ENCODE assay signal across 15 cellular contexts in genomic region chr3:122271246-122271898, GRCh38. TPM values are rescaled to one million over a fixed set of nuclear protein-coding genes. Genes with fewer than 3 reads are reported as not detected.
DNase-seq lines count a peak whose midpoint lies in the region; ATAC-seq and TF ChIP-seq lines count a peak whose summit lies in the region.
"Had no signal": no experiment of that assay in that cellular context is flagged by ENCODE, and none has a peak within 500 bp of the region (broad histone marks: within the 10 kb centered on the region; RNA-seq: fewer than 3 reads in every experiment).

No MANE protein-coding gene starts in this region.

- H3K27me3 ChIP-seq in mammary epithelial cell (ENCODE audit: insufficient read depth, low read length) = no peaks in the 10 kb centered on the region
- no peaks in the 10 kb centered on the region for H3K27me3 ChIP-seq in thymus (ENCODE audit: control insufficient read depth, insufficient read depth)
- H3K27me3 ChIP-seq: Peyer's patch, upper lobe of left lung had no signal

- no peak overlapping the region for H3K4me3 Mint-ChIP-seq in MCF 10A (ENCODE audit: unreplicated experiment)
- no peak overlapping the region for H3K4me3 Mint-ChIP-seq in activated CD4-positive, alpha-beta memory T cell treated with anti-CD3 and anti-CD28 coated beads for 36 hours

- ATAC-seq in activated naive CD4-positive, alpha-beta T cell treated with anti-CD3 and anti-CD28 coated beads, Interleukin-2, amount 50 U/mL, for 72 hours = peak; percentile 34 to 90
- ATAC-seq: left colon had no signal

- H3K9me3 Mint-ChIP-seq in MCF 10A (ENCODE audit: unreplicated experiment) = no peaks in the 10 kb centered on the region
- peaks cover 4 to 6% of the 10 kb centered on the region in 2 donors for H3K9me3 Mint-ChIP-seq in activated naive CD4-positive, alpha-beta T cell treated with anti-CD3 and anti-CD28 coated beads, Interleukin-2, amount 50 U/mL, for 72 hours
- no peaks in the 10 kb centered on the region for H3K9me3 Mint-ChIP-seq in activated CD4-positive, alpha-beta memory T cell treated with anti-CD3 and anti-CD28 coated beads for 36 hours

- no peaks in the 10 kb centered on the region for H4K20me1 ChIP-seq in mammary epithelial cell (ENCODE audit: insufficient read depth, low read length)

- H3K79me2 ChIP-seq in mammary epithelial cell (ENCODE audit: insufficient read depth, low read length) = no peaks in the 10 kb centered on the region

- no peak overlapping the region for H3K4me3 ChIP-seq in mammary epithelial cell (replicated peaks in 1 of 3; ENCODE audit: insufficient read depth in 1 of 3, low read depth in 2 of 3, low read length in 3 of 3)
- no peak overlapping the region for H3K4me3 ChIP-seq in thymus (ENCODE audit: low read length)
- H3K4me3 ChIP-seq: Peyer's patch, upper lobe of left lung had no signal

- no peaks in the 10 kb centered on the region for H3K36me3 ChIP-seq in mammary epithelial cell (ENCODE audit: insufficient read depth, low read length)
- no peaks in the 10 kb centered on the region for H3K36me3 ChIP-seq in thymus (ENCODE audit: control insufficient read depth, insufficient read depth)
- H3K36me3 ChIP-seq: Peyer's patch, upper lobe of left lung had no signal

- WGBS in mammary epithelial cell (ENCODE audit: low coverage, missing lambda C conversion rate) = 75% methylated on average over 3 of the region's 3 CpGs
- WGBS in thymus = 14% methylated on average over 3 of the region's 3 CpGs

- H3K36me3 Mint-ChIP-seq in MCF 10A (ENCODE audit: insufficient read depth, unreplicated experiment) = no peaks in the 10 kb centered on the region
- H3K36me3 Mint-ChIP-seq in activated naive CD4-positive, alpha-beta T cell treated with anti-CD3 and anti-CD28 coated beads, Interleukin-2, amount 50 U/mL, for 72 hours = peaks cover 0 to 7% of the 10 kb centered on the region in 2 donors
- no peaks in the 10 kb centered on the region for H3K36me3 Mint-ChIP-seq in activated CD4-positive, alpha-beta memory T cell treated with anti-CD3 and anti-CD28 coated beads for 36 hours

- peak overlapping the region; percentile 32 for H2AFZ ChIP-seq in mammary epithelial cell (ENCODE audit: low read depth, low read length)

- no peaks in the 10 kb centered on the region for H3K27me3 Mint-ChIP-seq in MCF 10A (ENCODE audit: insufficient read depth, unreplicated experiment)
- no peaks in the 10 kb centered on the region for H3K27me3 Mint-ChIP-seq in activated CD4-positive, alpha-beta memory T cell treated with anti-CD3 and anti-CD28 coated beads for 36 hours

- POLR2A ChIA-PET in MCF 10A (lab: Yijun Ruan, JAX) = no interaction called here
- POLR2A ChIA-PET in activated CD4-positive, alpha-beta memory T cell treated with anti-CD3 and anti-CD28 coated beads for 36 hours (lab: Charles Lee) = no interaction called here

- H3K9me3 ChIP-seq in mammary epithelial cell (replicated peaks; ENCODE audit: insufficient read depth, low read length) (no peaks in the 10 kb centered on the region), thymus (ENCODE audit: control insufficient read depth) (no peaks in the 10 kb centered on the region)
- H3K9me3 ChIP-seq: Peyer's patch, upper lobe of left lung had no signal

- H3K27ac ChIP-seq in mammary epithelial cell (ENCODE audit: insufficient read depth, low read depth, low read length) (no peak overlapping the region), thymus (ENCODE audit: low read depth) (peak overlapping the region; percentile 36)
- H3K27ac ChIP-seq: Peyer's patch, upper lobe of left lung had no signal

- H3K4me1 ChIP-seq in mammary epithelial cell (ENCODE audit: insufficient read depth, low read length) (no peaks in the 10 kb centered on the region), thymus (ENCODE audit: control insufficient read depth, insufficient read depth, low read length) (peaks cover 22% of the 10 kb centered on the region)
- H3K4me1 ChIP-seq: Peyer's patch, upper lobe of left lung had no signal

- in situ Hi-C loops in mammary epithelial cell (cut with MboI; ENCODE audit: low sequenced_read_pairs in 2 of 2) = loop anchor here in 1 of 2 donors (25.0 kb wide), 1 partner anchor 709 kb away; the partner anchor contains the start of gene ARGFX

- no peak overlapping the region for H3K4me2 ChIP-seq in mammary epithelial cell (ENCODE audit: insufficient read depth, low read depth, low read length)

- CTCF ChIA-PET in mammary epithelial cell (lab: Charles Lee; ENCODE audit: low non-redundant PET) = no interaction called here
- CTCF ChIA-PET in MCF 10A (lab: Yijun Ruan, JAX) = interaction anchor here (0.8 kb wide), 1 partner anchor 15 kb away, joined by 3 read pairs; no protein-coding TSS in a partner anchor
- CTCF ChIA-PET in activated CD4-positive, alpha-beta memory T cell treated with anti-CD3 and anti-CD28 coated beads for 36 hours (lab: Charles Lee) = no interaction called here

- no peak overlapping the region for H3K27ac Mint-ChIP-seq in MCF 10A (ENCODE audit: low read depth, unreplicated experiment)
- H3K27ac Mint-ChIP-seq in activated naive CD4-positive, alpha-beta T cell treated with anti-CD3 and anti-CD28 coated beads, Interleukin-2, amount 50 U/mL, for 72 hours = no peak overlapping the region
- no peak overlapping the region for H3K27ac Mint-ChIP-seq in activated CD4-positive, alpha-beta memory T cell treated with anti-CD3 and anti-CD28 coated beads for 36 hours

- no peak for DNase-seq in mammary epithelial cell
- no peak for DNase-seq in MCF 10A (ENCODE audit: unreplicated experiment)
- peak; percentile 93 for DNase-seq in NOMO-1 treated with DMSO at 0.1 percent for 48 hours (lab: John Stamatoyannopoulos, UW; ENCODE audit: unreplicated experiment)
- DNase-seq in activated naive CD4-positive, alpha-beta T cell treated with anti-CD3 and anti-CD28 coated beads, Interleukin-2, amount 50 U/mL, for 72 hours (ENCODE audit: low spot score in 2 of 2) = no peak
- no peak for DNase-seq in activated CD4-positive, alpha-beta memory T cell treated with anti-CD3 and anti-CD28 coated beads for 36 hours
- DNase-seq in GDM1 (lab: John Stamatoyannopoulos, UW) = no peak
- DNase-seq in stimulated activated CD4-positive, alpha-beta T cell treated with anti-CD3 and anti-CD28 coated beads, Interleukin-4, amount 100 ng/mL, for 4 hours = no peak
- DNase-seq: head of caudate nucleus, left colon, NCI-H1694, Peyer's patch, retina, upper lobe of left lung had no signal

- TF ChIP-seq CTCF in mammary epithelial cell (conservative IDR thresholded peaks at IDR 0.05 in 1 of 2, IDR thresholded peaks at IDR 0.05 in 1 of 2; ENCODE audit: extremely low read depth in 1 of 2, insufficient read depth in 1 of 2, low read depth in 1 of 2, low read length in 2 of 2) (no peak), MCF 10A (IDR thresholded peaks at IDR 0.05; ENCODE audit: unreplicated experiment) (no peak)

- BruUV-seq in mammary epithelial cell (replicated peaks; lab: Mats Ljungman, UMichigan) (no TSS peak), MCF 10A (replicated peaks; lab: Mats Ljungman, UMichigan) (no TSS peak)

- dilution Hi-C loops in mammary epithelial cell (cut with HindIII; ENCODE audit: low sequenced_read_pairs) = no loop called here

- no peaks in the 10 kb centered on the region for H3K4me1 Mint-ChIP-seq in MCF 10A (ENCODE audit: insufficient read depth, unreplicated experiment)
- peaks cover 26% of the 10 kb centered on the region for H3K4me1 Mint-ChIP-seq in activated CD4-positive, alpha-beta memory T cell treated with anti-CD3 and anti-CD28 coated beads for 36 hours (ENCODE audit: low read depth)

- intact Hi-C loops in mammary epithelial cell (cut with micrococcal nuclease) (no loop called here), MCF 10A (cut with micrococcal nuclease) (no loop called here)
- intact Hi-C loops in activated CD4-positive, alpha-beta memory T cell treated with anti-CD3 and anti-CD28 coated beads for 36 hours (cut with micrococcal nuclease) = no loop called here

- H3K9ac ChIP-seq in mammary epithelial cell (ENCODE audit: insufficient read depth, low read length) = no peak overlapping the region

RNA-seq across cellular contexts. Expression of gene CSTA, which starts 53.7 kb away (rescaled TPM):
- total RNA-seq in mammary epithelial cell (100 to 1,000 TPM in 1 of 2 donors, 10 to 100 TPM in 1; 62.0 to 335 TPM), MCF 10A (2022) (133 and 145 TPM in 2 replicates)
- polyA plus RNA-seq in mammary epithelial cell (385 TPM), thymus (292 TPM)
- polyA minus RNA-seq in mammary epithelial cell = 22.0 TPM
- not detected for total RNA-seq in activated naive CD4-positive, alpha-beta T cell treated with anti-CD3 and anti-CD28 coated beads, Interleukin-2, amount 50 U/mL, for 72 hours
- not detected for total RNA-seq in activated CD4-positive, alpha-beta memory T cell treated with anti-CD3 and anti-CD28 coated beads for 36 hours
- total RNA-seq: epithelial cell of proximal tubule, Peyer's patch had no signal

Comparison
In these comparisons a context has a peak if more than half of its experiments do, and no peak if none do; other contexts are left out.
1. RNA of gene CSTA, which starts 53.7 kb away (total RNA-seq): 62.0 to 335 TPM in mammary epithelial cell and 133 to 145 TPM in MCF 10A; not detected in activated naive CD4-positive, alpha-beta T cell treated with anti-CD3 and anti-CD28 coated beads, Interleukin-2, amount 50 U/mL, for 72 hours and not detected in activated CD4-positive, alpha-beta memory T cell treated with anti-CD3 and anti-CD28 coated beads for 36 hours; every median in the first group is over 10 times any median in the second.